In genomic region chr1:234975122-234975940, GRCh38 we compare ENCODE assay signal across 8 cellular contexts.
DNase-seq lines count a peak whose midpoint lies in the region; ATAC-seq, FAIRE-seq and TF ChIP-seq lines count a peak whose summit lies in the region.

No MANE protein-coding gene starts in this region.

- DNase-seq in GM12891 (ENCODE audit: insufficient read length, low spot score): no peak
- peak; percentile 99 for DNase-seq in NCI-H510A treated with DMSO at 0.1 percent for 48 hours (lab: John Stamatoyannopoulos, UW)
- DNase-seq in astrocyte of the spinal cord (ENCODE audit: low read depth, low spot score): peak; percentile 96
- peak; percentile 35 for DNase-seq in mesenteric fat pad (ENCODE audit: low spot score)
- no peak for DNase-seq in activated CD4-positive, CD25-positive, alpha-beta regulatory T cell treated with anti-CD3 and anti-CD28 coated beads, Interleukin-2, amount 50 U/mL, for 72 hours
- DNase-seq in central memory CD4-positive, alpha-beta T cell: no peak

- ATAC-seq in HG02763 (IDR thresholded peaks at IDR 0.05; ENCODE audit: unreplicated experiment) (no peak), GM18867 (IDR thresholded peaks at IDR 0.05; ENCODE audit: unreplicated experiment) (no peak)

- TF ChIP-seq CTCF in astrocyte of the spinal cord (IDR thresholded peaks at IDR 0.05; ENCODE audit: low read depth, low read length): no peak

- no peak for FAIRE-seq in GM12891 (lab: Jason Lieb, UNC)

- H3K4me3 ChIP-seq in astrocyte of the spinal cord (ENCODE audit: low read depth, low read length): no peak overlapping the region

- in situ Hi-C loops in astrocyte of the spinal cord (cut with HindIII; ENCODE audit: low sequenced_read_pairs): loop anchor here (10.0 kb wide), 1 partner anchor 99 kb away; no protein-coding TSS in a partner anchor

- TF ChIP-seq POLR2A in GM12891 (IDR thresholded peaks at IDR 0.05; ENCODE audit: low read depth, low read length): no peak

TF ChIP-seq in GM12891, 5 proteins besides CTCF, POLR2A, EP300 and RAD21:
- TF ChIP-seq TAF1 (IDR thresholded peaks at IDR 0.05; ENCODE audit: low read depth, low read length) (no peak), SPI1 (IDR thresholded peaks at IDR 0.05; ENCODE audit: low read depth, low read length) (peak; percentile 62)
TF ChIP-seq in GM12891: peak in this region for 1.

Comparison
In these comparisons a context has a peak if more than half of its experiments do, and no peak if none do; other contexts are left out.
1. DNase-seq: peak in NCI-H510A treated with DMSO at 0.1 percent for 48 hours (single experiment), astrocyte of the spinal cord (single experiment) and mesenteric fat pad (single experiment); none in GM12891 (single experiment), activated CD4-positive, CD25-positive, alpha-beta regulatory T cell treated with anti-CD3 and anti-CD28 coated beads, Interleukin-2, amount 50 U/mL, for 72 hours (single experiment) and central memory CD4-positive, alpha-beta T cell (single experiment).